ENCODE assay signal across 1 cellular context in the genomic region with DNA sequence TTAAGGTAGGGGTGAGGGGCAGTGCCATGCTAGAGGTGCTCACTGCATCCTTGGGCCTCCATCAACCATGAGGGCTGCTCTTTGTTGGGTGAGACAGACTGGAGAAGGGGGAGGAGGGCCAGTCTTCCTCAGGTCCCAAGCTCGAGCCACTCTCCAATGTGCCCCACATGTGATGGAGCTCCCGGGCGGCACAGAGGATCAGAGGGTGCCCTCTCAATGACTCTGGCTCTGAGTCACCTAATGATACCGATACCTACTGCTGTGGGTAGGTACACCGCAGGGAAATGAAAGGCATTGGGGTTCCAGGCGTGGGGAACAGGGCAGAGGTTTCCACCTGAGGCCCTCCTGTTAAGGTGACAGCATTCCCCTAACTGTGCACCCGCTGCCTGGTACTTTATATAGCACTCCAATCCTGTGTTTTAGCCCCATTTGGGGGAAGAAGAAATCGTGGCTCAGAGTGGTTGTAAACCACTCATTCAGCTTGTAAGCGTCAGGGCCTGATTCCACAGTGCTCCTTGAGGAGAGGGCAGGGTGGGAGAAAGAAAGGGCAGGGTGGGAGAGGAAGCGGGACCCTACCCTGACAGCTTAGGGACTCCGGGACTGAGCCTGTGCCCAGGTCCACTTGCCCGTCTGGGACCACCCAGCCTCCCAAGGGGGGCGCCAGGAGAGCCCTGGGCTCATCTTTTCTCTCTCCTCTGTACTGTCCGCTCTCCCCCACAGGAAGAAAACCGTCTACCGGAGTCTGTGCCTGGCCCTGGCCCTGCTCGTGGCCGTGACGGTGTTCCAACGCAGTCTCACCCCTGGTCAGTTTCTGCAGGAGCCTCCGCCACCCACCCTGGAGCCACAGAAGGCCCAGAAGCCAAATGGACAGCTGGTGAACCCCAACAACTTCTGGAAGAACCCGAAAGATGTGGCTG.
TF ChIP-seq lines count a peak whose summit lies in the region.

No MANE protein-coding gene starts in this region.

TF ChIP-seq in HEK293T, 16 proteins besides CTCF, POLR2A, EP300 and RAD21:
- no peak for TF ChIP-seq FOXM1 (IDR thresholded peaks at IDR 0.05; ENCODE audit: borderline replicate concordance)
- TF ChIP-seq NFRKB (IDR thresholded peaks at IDR 0.05) = no peak
- no peak for TF ChIP-seq SP1 (IDR thresholded peaks at IDR 0.05)
- no peak for TF ChIP-seq CTBP1 (IDR thresholded peaks at IDR 0.05; ENCODE audit: borderline replicate concordance)
- TF ChIP-seq, protein P1, sequence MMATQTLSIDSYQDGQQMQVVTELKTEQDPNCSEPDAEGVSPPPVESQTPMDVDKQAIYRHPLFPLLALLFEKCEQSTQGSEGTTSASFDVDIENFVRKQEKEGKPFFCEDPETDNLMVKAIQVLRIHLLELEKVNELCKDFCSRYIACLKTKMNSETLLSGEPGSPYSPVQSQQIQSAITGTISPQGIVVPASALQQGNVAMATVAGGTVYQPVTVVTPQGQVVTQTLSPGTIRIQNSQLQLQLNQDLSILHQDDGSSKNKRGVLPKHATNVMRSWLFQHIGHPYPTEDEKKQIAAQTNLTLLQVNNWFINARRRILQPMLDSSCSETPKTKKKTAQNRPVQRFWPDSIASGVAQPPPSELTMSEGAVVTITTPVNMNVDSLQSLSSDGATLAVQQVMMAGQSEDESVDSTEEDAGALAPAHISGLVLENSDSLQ (IDR thresholded peaks at IDR 0.05) = no peak
- no peak for TF ChIP-seq HDGF (IDR thresholded peaks at IDR 0.05; ENCODE audit: borderline replicate concordance)
- no peak for TF ChIP-seq ELF4 (IDR thresholded peaks at IDR 0.05)
